Comparison of ENCODE assay signal across 1 cellular context in the genomic region with DNA sequence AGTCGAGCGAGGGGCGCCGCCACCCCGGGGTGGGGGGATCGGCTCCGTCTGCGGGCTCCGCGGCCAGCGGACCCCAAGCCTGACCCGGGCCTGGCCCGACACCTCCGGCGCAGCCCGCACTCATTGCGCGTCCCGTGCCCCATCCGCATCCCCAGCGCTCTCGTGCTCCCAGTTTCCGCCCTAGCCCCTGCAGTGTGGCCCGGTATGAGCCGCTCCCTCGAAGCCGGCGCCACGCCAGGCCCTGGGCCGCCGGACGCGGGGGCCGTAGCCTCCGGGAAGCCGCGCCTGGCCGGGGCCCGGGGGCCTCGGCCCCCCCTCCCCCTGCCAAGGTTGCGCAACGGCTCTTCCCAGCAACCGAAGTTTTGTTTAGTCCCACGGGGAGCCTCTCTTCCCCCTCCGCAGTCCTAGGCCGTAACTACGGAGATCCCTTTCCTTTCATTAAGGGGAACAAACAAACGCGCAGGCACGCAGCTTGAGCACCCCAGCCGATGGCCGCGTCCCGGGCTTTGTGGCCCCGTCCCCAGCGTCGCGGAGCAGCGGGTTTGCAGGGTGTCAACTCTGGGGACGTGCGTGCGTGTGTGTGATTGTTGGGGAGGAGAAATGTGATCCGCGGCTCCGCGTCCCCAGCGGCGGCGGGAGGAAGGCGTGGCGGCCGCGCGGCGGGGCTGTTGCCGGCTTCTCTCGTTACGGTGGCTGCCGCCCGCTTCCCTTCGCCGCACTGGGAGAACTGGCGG.
TF ChIP-seq lines count a peak whose summit lies in the region.

No MANE protein-coding gene starts in this region.

TF ChIP-seq in HepG2, 621 proteins besides CTCF, POLR2A, EP300 and RAD21 (continued from another document and continues in another):
- TF ChIP-seq, protein P1, sequence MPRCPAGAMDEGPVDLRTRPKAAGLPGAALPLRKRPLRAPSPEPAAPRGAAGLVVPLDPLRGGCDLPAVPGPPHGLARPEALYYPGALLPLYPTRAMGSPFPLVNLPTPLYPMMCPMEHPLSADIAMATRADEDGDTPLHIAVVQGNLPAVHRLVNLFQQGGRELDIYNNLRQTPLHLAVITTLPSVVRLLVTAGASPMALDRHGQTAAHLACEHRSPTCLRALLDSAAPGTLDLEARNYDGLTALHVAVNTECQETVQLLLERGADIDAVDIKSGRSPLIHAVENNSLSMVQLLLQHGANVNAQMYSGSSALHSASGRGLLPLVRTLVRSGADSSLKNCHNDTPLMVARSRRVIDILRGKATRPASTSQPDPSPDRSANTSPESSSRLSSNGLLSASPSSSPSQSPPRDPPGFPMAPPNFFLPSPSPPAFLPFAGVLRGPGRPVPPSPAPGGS (CRISPR knock-in tag; IDR thresholded peaks at IDR 0.05), result peak; percentile 54; the same call in 1 of the 2 replicates
- TF ChIP-seq SUZ12 (IDR thresholded peaks at IDR 0.05; ENCODE audit: low read depth, low read length) (no peak), NKX3-1 (CRISPR knock-in tag; IDR thresholded peaks at IDR 0.05) (no peak), TEAD2 (CRISPR knock-in tag; IDR thresholded peaks at IDR 0.05) (no peak), TAF15 (IDR thresholded peaks at IDR 0.05; ENCODE audit: low read depth, low read length, poor library complexity, severe bottlenecking) (no peak), ZNF776 (CRISPR knock-in tag; IDR thresholded peaks at IDR 0.05) (peak; percentile 41; the same call in 1 of the 2 replicates), ZNF382 (CRISPR knock-in tag; IDR thresholded peaks at IDR 0.05; ENCODE audit: borderline replicate concordance) (no peak), AGO1 (IDR thresholded peaks at IDR 0.05; ENCODE audit: low read depth, low read length, poor library complexity, severe bottlenecking) (peak; percentile 67), ELF1 (CRISPR knock-in tag; IDR thresholded peaks at IDR 0.05) (no peak), SP140L (CRISPR knock-in tag; IDR thresholded peaks at IDR 0.05; ENCODE audit: borderline replicate concordance) (no peak), ZNF644 (CRISPR knock-in tag; IDR thresholded peaks at IDR 0.05; ENCODE audit: low read depth) (no peak), ZNF10 (CRISPR knock-in tag; IDR thresholded peaks at IDR 0.05; ENCODE audit: borderline replicate concordance, low read depth) (no peak), NFYC (CRISPR knock-in tag; IDR thresholded peaks at IDR 0.05) (no peak), JARID2 (CRISPR knock-in tag; IDR thresholded peaks at IDR 0.05; ENCODE audit: insufficient replicate concordance) (no peak), ZNF24 (IDR thresholded peaks at IDR 0.05) (no peak), PHF20 (CRISPR knock-in tag; IDR thresholded peaks at IDR 0.05) (no peak; the same call in none of the 2 replicates), NFKBIZ (CRISPR knock-in tag; IDR thresholded peaks at IDR 0.05) (no peak; the same call in 1 of the 2 replicates)
- TF ChIP-seq, protein P2, sequence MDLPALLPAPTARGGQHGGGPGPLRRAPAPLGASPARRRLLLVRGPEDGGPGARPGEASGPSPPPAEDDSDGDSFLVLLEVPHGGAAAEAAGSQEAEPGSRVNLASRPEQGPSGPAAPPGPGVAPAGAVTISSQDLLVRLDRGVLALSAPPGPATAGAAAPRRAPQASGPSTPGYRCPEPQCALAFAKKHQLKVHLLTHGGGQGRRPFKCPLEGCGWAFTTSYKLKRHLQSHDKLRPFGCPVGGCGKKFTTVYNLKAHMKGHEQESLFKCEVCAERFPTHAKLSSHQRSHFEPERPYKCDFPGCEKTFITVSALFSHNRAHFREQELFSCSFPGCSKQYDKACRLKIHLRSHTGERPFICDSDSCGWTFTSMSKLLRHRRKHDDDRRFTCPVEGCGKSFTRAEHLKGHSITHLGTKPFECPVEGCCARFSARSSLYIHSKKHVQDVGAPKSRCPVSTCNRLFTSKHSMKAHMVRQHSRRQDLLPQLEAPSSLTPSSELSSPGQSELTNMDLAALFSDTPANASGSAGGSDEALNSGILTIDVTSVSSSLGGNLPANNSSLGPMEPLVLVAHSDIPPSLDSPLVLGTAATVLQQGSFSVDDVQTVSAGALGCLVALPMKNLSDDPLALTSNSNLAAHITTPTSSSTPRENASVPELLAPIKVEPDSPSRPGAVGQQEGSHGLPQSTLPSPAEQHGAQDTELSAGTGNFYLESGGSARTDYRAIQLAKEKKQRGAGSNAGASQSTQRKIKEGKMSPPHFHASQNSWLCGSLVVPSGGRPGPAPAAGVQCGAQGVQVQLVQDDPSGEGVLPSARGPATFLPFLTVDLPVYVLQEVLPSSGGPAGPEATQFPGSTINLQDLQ (CRISPR knock-in tag; IDR thresholded peaks at IDR 0.05), result 0 out of 2 replicates have a peak, but pooled peaks have one; percentile 13
- TF ChIP-seq, protein P3, sequence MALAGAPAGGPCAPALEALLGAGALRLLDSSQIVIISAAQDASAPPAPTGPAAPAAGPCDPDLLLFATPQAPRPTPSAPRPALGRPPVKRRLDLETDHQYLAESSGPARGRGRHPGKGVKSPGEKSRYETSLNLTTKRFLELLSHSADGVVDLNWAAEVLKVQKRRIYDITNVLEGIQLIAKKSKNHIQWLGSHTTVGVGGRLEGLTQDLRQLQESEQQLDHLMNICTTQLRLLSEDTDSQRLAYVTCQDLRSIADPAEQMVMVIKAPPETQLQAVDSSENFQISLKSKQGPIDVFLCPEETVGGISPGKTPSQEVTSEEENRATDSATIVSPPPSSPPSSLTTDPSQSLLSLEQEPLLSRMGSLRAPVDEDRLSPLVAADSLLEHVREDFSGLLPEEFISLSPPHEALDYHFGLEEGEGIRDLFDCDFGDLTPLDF (CRISPR knock-in tag; IDR thresholded peaks at IDR 0.05), result peak; percentile 32; the same call in 1 of the 2 replicates
- TF ChIP-seq, protein P4, sequence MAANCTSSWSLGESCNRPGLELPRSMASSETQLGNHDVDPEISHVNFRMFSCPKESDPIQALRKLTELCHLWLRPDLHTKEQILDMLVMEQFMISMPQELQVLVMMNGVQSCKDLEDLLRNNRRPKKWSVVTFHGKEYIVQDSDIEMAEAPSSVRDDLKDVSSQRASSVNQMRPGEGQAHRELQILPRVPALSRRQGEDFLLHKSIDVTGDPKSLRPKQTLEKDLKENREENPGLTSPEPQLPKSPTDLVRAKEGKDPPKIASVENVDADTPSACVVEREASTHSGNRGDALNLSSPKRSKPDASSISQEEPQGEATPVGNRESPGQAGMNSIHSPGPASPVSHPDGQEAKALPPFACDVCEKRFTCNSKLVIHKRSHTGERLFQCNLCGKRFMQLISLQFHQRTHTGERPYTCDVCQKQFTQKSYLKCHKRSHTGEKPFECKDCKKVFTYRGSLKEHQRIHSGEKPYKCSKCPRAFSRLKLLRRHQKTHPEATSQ (CRISPR knock-in tag; IDR thresholded peaks at IDR 0.05; ENCODE audit: borderline replicate concordance), result 0 out of 2 replicates have a peak, but pooled peaks have one; percentile 49
- TF ChIP-seq, protein P5, sequence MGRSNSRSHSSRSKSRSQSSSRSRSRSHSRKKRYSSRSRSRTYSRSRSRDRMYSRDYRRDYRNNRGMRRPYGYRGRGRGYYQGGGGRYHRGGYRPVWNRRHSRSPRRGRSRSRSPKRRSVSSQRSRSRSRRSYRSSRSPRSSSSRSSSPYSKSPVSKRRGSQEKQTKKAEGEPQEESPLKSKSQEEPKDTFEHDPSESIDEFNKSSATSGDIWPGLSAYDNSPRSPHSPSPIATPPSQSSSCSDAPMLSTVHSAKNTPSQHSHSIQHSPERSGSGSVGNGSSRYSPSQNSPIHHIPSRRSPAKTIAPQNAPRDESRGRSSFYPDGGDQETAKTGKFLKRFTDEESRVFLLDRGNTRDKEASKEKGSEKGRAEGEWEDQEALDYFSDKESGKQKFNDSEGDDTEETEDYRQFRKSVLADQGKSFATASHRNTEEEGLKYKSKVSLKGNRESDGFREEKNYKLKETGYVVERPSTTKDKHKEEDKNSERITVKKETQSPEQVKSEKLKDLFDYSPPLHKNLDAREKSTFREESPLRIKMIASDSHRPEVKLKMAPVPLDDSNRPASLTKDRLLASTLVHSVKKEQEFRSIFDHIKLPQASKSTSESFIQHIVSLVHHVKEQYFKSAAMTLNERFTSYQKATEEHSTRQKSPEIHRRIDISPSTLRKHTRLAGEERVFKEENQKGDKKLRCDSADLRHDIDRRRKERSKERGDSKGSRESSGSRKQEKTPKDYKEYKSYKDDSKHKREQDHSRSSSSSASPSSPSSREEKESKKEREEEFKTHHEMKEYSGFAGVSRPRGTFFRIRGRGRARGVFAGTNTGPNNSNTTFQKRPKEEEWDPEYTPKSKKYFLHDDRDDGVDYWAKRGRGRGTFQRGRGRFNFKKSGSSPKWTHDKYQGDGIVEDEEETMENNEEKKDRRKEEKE (IDR thresholded peaks at IDR 0.05), result no peak
- TF ChIP-seq, protein P6, sequence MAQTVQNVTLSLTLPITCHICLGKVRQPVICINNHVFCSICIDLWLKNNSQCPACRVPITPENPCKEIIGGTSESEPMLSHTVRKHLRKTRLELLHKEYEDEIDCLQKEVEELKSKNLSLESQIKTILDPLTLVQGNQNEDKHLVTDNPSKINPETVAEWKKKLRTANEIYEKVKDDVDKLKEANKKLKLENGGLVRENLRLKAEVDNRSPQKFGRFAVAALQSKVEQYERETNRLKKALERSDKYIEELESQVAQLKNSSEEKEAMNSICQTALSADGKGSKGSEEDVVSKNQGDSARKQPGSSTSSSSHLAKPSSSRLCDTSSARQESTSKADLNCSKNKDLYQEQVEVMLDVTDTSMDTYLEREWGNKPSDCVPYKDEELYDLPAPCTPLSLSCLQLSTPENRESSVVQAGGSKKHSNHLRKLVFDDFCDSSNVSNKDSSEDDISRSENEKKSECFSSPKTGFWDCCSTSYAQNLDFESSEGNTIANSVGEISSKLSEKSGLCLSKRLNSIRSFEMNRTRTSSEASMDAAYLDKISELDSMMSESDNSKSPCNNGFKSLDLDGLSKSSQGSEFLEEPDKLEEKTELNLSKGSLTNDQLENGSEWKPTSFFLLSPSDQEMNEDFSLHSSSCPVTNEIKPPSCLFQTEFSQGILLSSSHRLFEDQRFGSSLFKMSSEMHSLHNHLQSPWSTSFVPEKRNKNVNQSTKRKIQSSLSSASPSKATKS (CRISPR knock-in tag; IDR thresholded peaks at IDR 0.05), result no peak
- TF ChIP-seq, protein P7, sequence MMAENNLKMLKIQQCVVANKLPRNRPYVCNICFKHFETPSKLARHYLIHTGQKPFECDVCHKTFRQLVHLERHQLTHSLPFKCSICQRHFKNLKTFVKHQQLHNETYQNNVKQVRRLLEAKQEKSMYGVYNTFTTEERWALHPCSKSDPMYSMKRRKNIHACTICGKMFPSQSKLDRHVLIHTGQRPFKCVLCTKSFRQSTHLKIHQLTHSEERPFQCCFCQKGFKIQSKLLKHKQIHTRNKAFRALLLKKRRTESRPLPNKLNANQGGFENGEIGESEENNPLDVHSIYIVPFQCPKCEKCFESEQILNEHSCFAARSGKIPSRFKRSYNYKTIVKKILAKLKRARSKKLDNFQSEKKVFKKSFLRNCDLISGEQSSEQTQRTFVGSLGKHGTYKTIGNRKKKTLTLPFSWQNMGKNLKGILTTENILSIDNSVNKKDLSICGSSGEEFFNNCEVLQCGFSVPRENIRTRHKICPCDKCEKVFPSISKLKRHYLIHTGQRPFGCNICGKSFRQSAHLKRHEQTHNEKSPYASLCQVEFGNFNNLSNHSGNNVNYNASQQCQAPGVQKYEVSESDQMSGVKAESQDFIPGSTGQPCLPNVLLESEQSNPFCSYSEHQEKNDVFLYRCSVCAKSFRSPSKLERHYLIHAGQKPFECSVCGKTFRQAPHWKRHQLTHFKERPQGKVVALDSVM (CRISPR knock-in tag; IDR thresholded peaks at IDR 0.05), result peak; percentile 62
- TF ChIP-seq, protein P8, sequence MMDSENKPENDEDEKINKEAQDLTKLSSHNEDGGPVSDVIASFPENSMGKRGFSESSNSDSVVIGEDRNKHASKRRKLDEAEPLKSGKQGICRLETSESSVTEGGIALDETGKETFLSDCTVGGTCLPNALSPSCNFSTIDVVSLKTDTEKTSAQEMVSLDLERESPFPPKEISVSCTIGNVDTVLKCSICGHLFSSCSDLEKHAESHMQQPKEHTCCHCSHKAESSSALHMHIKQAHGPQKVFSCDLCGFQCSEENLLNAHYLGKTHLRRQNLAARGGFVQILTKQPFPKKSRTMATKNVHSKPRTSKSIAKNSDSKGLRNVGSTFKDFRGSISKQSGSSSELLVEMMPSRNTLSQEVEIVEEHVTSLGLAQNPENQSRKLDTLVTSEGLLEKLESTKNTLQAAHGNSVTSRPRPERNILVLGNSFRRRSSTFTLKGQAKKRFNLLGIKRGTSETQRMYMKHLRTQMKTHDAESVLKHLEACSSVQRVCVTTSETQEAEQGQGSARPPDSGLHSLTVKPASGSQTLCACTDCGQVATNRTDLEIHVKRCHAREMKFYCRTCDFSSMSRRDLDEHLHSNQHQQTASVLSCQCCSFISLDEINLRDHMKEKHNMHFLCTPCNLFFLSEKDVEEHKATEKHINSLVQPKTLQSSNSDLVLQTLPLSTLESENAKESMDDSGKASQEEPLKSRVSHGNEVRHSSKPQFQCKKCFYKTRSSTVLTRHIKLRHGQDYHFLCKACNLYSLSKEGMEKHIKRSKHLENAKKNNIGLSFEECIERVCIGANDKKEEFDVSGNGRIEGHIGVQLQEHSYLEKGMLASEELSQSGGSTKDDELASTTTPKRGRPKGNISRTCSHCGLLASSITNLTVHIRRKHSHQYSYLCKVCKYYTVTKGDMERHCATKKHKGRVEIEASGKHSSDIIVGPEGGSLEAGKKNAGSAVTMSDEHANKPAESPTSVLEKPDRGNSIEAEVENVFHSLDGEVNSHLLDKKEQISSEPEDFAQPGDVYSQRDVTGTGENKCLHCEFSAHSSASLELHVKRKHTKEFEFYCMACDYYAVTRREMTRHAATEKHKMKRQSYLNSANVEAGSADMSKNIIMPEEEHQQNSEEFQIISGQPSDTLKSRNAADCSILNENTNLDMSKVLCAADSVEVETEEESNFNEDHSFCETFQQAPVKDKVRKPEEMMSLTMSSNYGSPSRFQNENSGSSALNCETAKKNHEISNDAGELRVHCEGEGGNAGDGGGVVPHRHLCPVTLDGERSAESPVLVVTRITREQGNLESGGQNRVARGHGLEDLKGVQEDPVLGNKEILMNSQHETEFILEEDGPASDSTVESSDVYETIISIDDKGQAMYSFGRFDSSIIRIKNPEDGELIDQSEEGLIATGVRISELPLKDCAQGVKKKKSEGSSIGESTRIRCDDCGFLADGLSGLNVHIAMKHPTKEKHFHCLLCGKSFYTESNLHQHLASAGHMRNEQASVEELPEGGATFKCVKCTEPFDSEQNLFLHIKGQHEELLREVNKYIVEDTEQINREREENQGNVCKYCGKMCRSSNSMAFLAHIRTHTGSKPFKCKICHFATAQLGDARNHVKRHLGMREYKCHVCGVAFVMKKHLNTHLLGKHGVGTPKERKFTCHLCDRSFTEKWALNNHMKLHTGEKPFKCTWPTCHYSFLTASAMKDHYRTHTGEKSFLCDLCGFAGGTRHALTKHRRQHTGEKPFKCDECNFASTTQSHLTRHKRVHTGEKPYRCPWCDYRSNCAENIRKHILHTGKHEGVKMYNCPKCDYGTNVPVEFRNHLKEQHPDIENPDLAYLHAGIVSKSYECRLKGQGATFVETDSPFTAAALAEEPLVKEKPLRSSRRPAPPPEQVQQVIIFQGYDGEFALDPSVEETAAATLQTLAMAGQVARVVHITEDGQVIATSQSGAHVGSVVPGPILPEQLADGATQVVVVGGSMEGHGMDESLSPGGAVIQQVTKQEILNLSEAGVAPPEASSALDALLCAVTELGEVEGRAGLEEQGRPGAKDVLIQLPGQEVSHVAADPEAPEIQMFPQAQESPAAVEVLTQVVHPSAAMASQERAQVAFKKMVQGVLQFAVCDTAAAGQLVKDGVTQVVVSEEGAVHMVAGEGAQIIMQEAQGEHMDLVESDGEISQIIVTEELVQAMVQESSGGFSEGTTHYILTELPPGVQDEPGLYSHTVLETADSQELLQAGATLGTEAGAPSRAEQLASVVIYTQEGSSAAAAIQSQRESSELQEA (CRISPR knock-in tag; IDR thresholded peaks at IDR 0.05; ENCODE audit: not compliant biosample characterization), result peak; percentile 74
